In genomic region chr14:24678801-24679247, GRCh38 we compare ENCODE assay signal across 8 cellular contexts. TPM values are rescaled to one million over a fixed set of nuclear protein-coding genes. Genes with fewer than 3 reads are reported as not detected.
DNase-seq lines count a peak whose midpoint lies in the region; ATAC-seq and TF ChIP-seq lines count a peak whose summit lies in the region.

No MANE protein-coding gene starts in this region.

- no peaks in the 10 kb centered on the region for H3K79me1 ChIP-seq in mesendoderm (ENCODE audit: low read length)

- no peaks in the 10 kb centered on the region for H3K27me3 ChIP-seq in Caco-2 (replicated peaks; ENCODE audit: control insufficient read depth, insufficient read depth, low read length)
- H3K27me3 ChIP-seq in effector memory CD4-positive, alpha-beta T cell (replicated peaks; ENCODE audit: control insufficient read depth, insufficient read depth, low read length, poor library complexity, severe bottlenecking), result no peaks in the 10 kb centered on the region
- no peaks in the 10 kb centered on the region for H3K27me3 ChIP-seq in mesendoderm (ENCODE audit: insufficient read depth, low read length, poor library complexity)

- H3K27me3 Mint-ChIP-seq in Caco-2 (ENCODE audit: insufficient read depth, unreplicated experiment), result peaks cover 25% of the 10 kb centered on the region
- peaks cover 6% of the 10 kb centered on the region for H3K27me3 Mint-ChIP-seq in activated CD4-positive, alpha-beta memory T cell treated with anti-CD3 and anti-CD28 coated beads, Interleukin-2, amount 10 ng/mL, durations not matched to agents 7 days and 5 days

- no peak overlapping the region for H2AK5ac ChIP-seq in mesendoderm (ENCODE audit: low read length)

- no peaks in the 10 kb centered on the region for H3K36me3 Mint-ChIP-seq in Caco-2 (ENCODE audit: insufficient read depth, unreplicated experiment)
- peaks cover 14% of the 10 kb centered on the region for H3K36me3 Mint-ChIP-seq in activated CD4-positive, alpha-beta memory T cell treated with anti-CD3 and anti-CD28 coated beads, Interleukin-2, amount 10 ng/mL, durations not matched to agents 7 days and 5 days (ENCODE audit: low read depth)

- no peak overlapping the region for H3K4ac ChIP-seq in mesendoderm (ENCODE audit: low read depth, low read length)

- no peak overlapping the region for H2BK120ac ChIP-seq in mesendoderm (ENCODE audit: low read depth, low read length)

- H3K36me3 ChIP-seq in Caco-2 (ENCODE audit: control insufficient read depth, insufficient read depth, low read length) (no peaks in the 10 kb centered on the region), mesendoderm (ENCODE audit: control insufficient read depth, insufficient read depth, low read length) (no peaks in the 10 kb centered on the region)
- H3K36me3 ChIP-seq in effector memory CD4-positive, alpha-beta T cell (ENCODE audit: control insufficient read depth, insufficient read depth, low read length), result no peaks in the 10 kb centered on the region

- no peaks in the 10 kb centered on the region for H3K9me3 ChIP-seq in Caco-2
- H3K9me3 ChIP-seq in effector memory CD4-positive, alpha-beta T cell (ENCODE audit: control insufficient read depth, low read length), result no peaks in the 10 kb centered on the region

- no peaks in the 10 kb centered on the region for H3K79me2 ChIP-seq in mesendoderm (ENCODE audit: control insufficient read depth, insufficient read depth, low read length)

- peak overlapping the region; percentile 48 for H3K4me3 Mint-ChIP-seq in Caco-2 (ENCODE audit: unreplicated experiment)
- H3K4me3 Mint-ChIP-seq in activated CD4-positive, alpha-beta memory T cell treated with anti-CD3 and anti-CD28 coated beads, Interleukin-2, amount 10 ng/mL, durations not matched to agents 7 days and 5 days, result peak overlapping the region; percentile 69

- peak overlapping the region; percentile 53 for H3K56ac ChIP-seq in mesendoderm (ENCODE audit: low read length)

- H3K4me1 Mint-ChIP-seq in Caco-2 (ENCODE audit: low read depth, unreplicated experiment), result peaks cover 5% of the 10 kb centered on the region
- peaks cover 68% of the 10 kb centered on the region for H3K4me1 Mint-ChIP-seq in activated CD4-positive, alpha-beta memory T cell treated with anti-CD3 and anti-CD28 coated beads, Interleukin-2, amount 10 ng/mL, durations not matched to agents 7 days and 5 days

- no peak overlapping the region for H3K18ac ChIP-seq in mesendoderm (ENCODE audit: low read length)

- no peak overlapping the region for H3K27ac Mint-ChIP-seq in Caco-2 (ENCODE audit: unreplicated experiment)
- H3K27ac Mint-ChIP-seq in activated CD4-positive, alpha-beta memory T cell treated with anti-CD3 and anti-CD28 coated beads, Interleukin-2, amount 10 ng/mL, durations not matched to agents 7 days and 5 days, result peak overlapping the region; percentile 70

- no peak overlapping the region for H3K4me2 ChIP-seq in mesendoderm (ENCODE audit: low read length)

- no peak overlapping the region for H2BK15ac ChIP-seq in mesendoderm (replicated peaks; ENCODE audit: low read depth)

- H3K9me3 Mint-ChIP-seq in Caco-2 (ENCODE audit: unreplicated experiment), result no peaks in the 10 kb centered on the region
- peaks cover 7% of the 10 kb centered on the region for H3K9me3 Mint-ChIP-seq in activated CD4-positive, alpha-beta memory T cell treated with anti-CD3 and anti-CD28 coated beads, Interleukin-2, amount 10 ng/mL, durations not matched to agents 7 days and 5 days

- peak; percentile 87 to 98 for TF ChIP-seq CTCF in Caco-2 (IDR thresholded peaks at IDR 0.05; ENCODE audit: insufficient read depth in 1 of 2, low read depth in 1 of 2, low read length in 1 of 2, severe bottlenecking in 1 of 2, unreplicated experiment in 1 of 2)

- H4K5ac ChIP-seq in mesendoderm (ENCODE audit: low read length), result no peak overlapping the region

- ATAC-seq in GM19467 (IDR thresholded peaks at IDR 0.05; ENCODE audit: unreplicated experiment), result peak; percentile 70

- CTCF ChIA-PET in Caco-2 (lab: Charles Lee), result no interaction called here
- CTCF ChIA-PET in activated CD4-positive, alpha-beta memory T cell treated with anti-CD3 and anti-CD28 coated beads, Interleukin-2, amount 10 ng/mL, durations not matched to agents 7 days and 5 days (lab: Charles Lee), result interaction anchor here (0.8 to 4.8 kb wide), 14 partner anchors 11 to 197 kb away, joined by 3 to 57 read pairs (median 6); partner anchors contain the start of genes GZMB and GZMH

- intact Hi-C loops in Caco-2 (cut with micrococcal nuclease; ENCODE audit: unreplicated experiment), result loop anchor here (1.0 kb wide), 1 partner anchor 198 kb away; no protein-coding TSS in a partner anchor

- H3K9ac ChIP-seq in mesendoderm (ENCODE audit: low read length), result peak overlapping the region; percentile 35

- no peak overlapping the region for H4K8ac ChIP-seq in mesendoderm (ENCODE audit: low read depth, low read length)

- H3K4me1 ChIP-seq in Caco-2, result no peaks in the 10 kb centered on the region
- H3K4me1 ChIP-seq in effector memory CD4-positive, alpha-beta T cell (ENCODE audit: control insufficient read depth, insufficient read depth, low read length, poor library complexity, severe bottlenecking), result peaks cover 14% of the 10 kb centered on the region
- H3K4me1 ChIP-seq in mesendoderm (ENCODE audit: control insufficient read depth, low read depth, low read length), result no peaks in the 10 kb centered on the region

- H2BK5ac ChIP-seq in mesendoderm (ENCODE audit: low read length), result no peak overlapping the region

- DNase-seq in Caco-2 (peak; percentile 80 to 81), HK-2 (ENCODE audit: unreplicated experiment) (peak; percentile 74), NCI-H82 (lab: John Stamatoyannopoulos, UW) (peak; percentile 88), mesendoderm (peak; percentile 92)
- DNase-seq in activated CD4-positive, alpha-beta memory T cell treated with anti-CD3 and anti-CD28 coated beads, Interleukin-2, amount 10 ng/mL, durations not matched to agents 7 days and 5 days, result peak; percentile 82
- DNase-seq in effector memory CD4-positive, alpha-beta T cell, result peak; percentile 43 to 72 (median 50)
- peak; percentile 57 to 62 for DNase-seq in stimulated activated CD8-positive, alpha-beta memory T cell treated with anti-CD3 and anti-CD28 coated beads, Interleukin-2, amount 100 ng/mL, for 48 hours (ENCODE audit: low read depth in 2 of 2)

- no TSS peak for BruUV-seq in Caco-2 (replicated peaks; lab: Mats Ljungman, UMichigan)

- WGBS in mesendoderm (ENCODE audit: extremely low coverage, insufficient coverage, low lambda C conversion rate), result no CpG with 5 or more reads among the region's 11 CpGs

- no peak overlapping the region for H3K27ac ChIP-seq in effector memory CD4-positive, alpha-beta T cell (ENCODE audit: insufficient read depth, low read length, poor library complexity, severe bottlenecking)
- H3K27ac ChIP-seq in mesendoderm (ENCODE audit: low read depth, low read length), result no peak overlapping the region

- H3K4me3 ChIP-seq in Caco-2 (ENCODE audit: low read depth, low read length), result no peak overlapping the region
- no peak overlapping the region for H3K4me3 ChIP-seq in effector memory CD4-positive, alpha-beta T cell (ENCODE audit: insufficient read depth, low read depth, low read length, poor library complexity, severe bottlenecking)
- H3K4me3 ChIP-seq in mesendoderm (ENCODE audit: low read length), result no peak overlapping the region

- H3K23ac ChIP-seq in mesendoderm (ENCODE audit: low read length), result no peak overlapping the region

- POLR2A ChIA-PET in Caco-2 (lab: Charles Lee), result no interaction called here
- POLR2A ChIA-PET in activated CD4-positive, alpha-beta memory T cell treated with anti-CD3 and anti-CD28 coated beads, Interleukin-2, amount 10 ng/mL, durations not matched to agents 7 days and 5 days (lab: Charles Lee), result interaction anchor here (1.0 to 1.5 kb wide), 3 partner anchors 13 to 73 kb away, joined by 3 to 4 read pairs (median 4); no protein-coding TSS in a partner anchor

RNA-seq across cellular contexts. Expression of gene GZMB, which starts 44.8 kb away (rescaled TPM):
- not detected in 2 replicates for total RNA-seq in Caco-2 (2022)
- total RNA-seq in activated CD4-positive, alpha-beta memory T cell treated with anti-CD3 and anti-CD28 coated beads, Interleukin-2, amount 10 ng/mL, durations not matched to agents 7 days and 5 days, result 100 to 1,000 TPM; 682 to 685 TPM
- polyA plus RNA-seq in mesendoderm (2013, experiment 1 of 2), result not detected
- not detected for polyA plus RNA-seq in mesendoderm (2013, experiment 2 of 2)

Comparison
In these comparisons a context has a peak if more than half of its experiments do, and no peak if none do; other contexts are left out.
1. RNA of gene GZMB, which starts 44.8 kb away (total RNA-seq): 682 to 685 TPM in activated CD4-positive, alpha-beta memory T cell treated with anti-CD3 and anti-CD28 coated beads, Interleukin-2, amount 10 ng/mL, durations not matched to agents 7 days and 5 days; not detected in Caco-2; every median in the first group is over 100 times any median in the second.
2. Peak in every context shown above with its lines, with median percentiles within 50 percentile points of each other: DNase-seq.